In the genomic region with DNA sequence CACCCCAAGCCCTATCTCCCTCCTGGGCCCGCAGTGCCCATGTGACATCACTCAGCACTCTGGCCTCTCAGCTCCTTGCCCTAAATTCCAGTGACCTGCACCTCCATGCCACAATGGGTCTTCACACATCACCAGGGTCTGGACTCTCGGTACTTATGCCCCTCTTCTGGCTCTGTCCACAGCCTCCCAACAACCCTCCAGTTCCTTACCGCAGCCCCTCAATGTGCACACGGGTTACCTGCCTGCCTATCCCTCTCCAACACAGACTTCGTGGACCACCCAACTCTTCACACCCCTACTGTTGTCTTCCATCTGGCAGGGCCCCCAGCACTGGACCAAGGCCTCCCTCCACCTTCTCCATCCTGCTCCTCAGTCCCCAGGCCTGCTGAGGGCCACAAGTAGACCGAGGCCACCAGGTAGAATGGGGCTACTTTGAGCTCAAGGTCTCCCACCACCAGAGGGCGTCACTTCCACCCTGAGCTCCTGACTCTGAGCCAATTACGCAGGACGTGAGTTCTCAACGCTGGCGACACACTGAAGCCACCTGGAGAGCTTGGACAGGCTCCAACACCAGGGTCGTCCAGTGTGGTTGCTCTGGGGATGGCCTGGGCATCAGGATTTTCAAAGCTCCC, we compare ENCODE assay signal across 9 cellular contexts.
DNase-seq lines count a peak whose midpoint lies in the region; ATAC-seq, FAIRE-seq and TF ChIP-seq lines count a peak whose summit lies in the region.
"Had no signal": no experiment of that assay in that cellular context is flagged by ENCODE, and none has a peak within 500 bp of the region (broad histone marks: within the 10 kb centered on the region; RNA-seq: fewer than 3 reads in every experiment).

No MANE protein-coding gene starts in this region.

- no peaks in the 10 kb centered on the region for H3K27me3 ChIP-seq in upper lobe of left lung

- no peaks in the 10 kb centered on the region for H3K9me3 ChIP-seq in upper lobe of left lung

- peak; percentile 70 for FAIRE-seq in GM12892 (lab: Jason Lieb, UNC)

- peaks cover 0 to 4% (median 0%) of the 10 kb centered on the region in 4 donors for H3K4me1 ChIP-seq in upper lobe of left lung

- no peak overlapping the region for H3K27ac Mint-ChIP-seq in glutamatergic neuron (ENCODE audit: unreplicated experiment)

- no peak for TF ChIP-seq EP300 in upper lobe of left lung (IDR thresholded peaks at IDR 0.05)

- WGBS in upper lobe of left lung, 2 donors: 52 to 80% methylated on average over 7 to 12 of the region's 12 CpGs

- TF ChIP-seq POLR2A in GM12892 (IDR thresholded peaks at IDR 0.05; ENCODE audit: low read depth, low read length) (no peak), upper lobe of left lung (IDR thresholded peaks at IDR 0.05) (no peak)

- H3K4me3 Mint-ChIP-seq in glutamatergic neuron (ENCODE audit: unreplicated experiment): no peak overlapping the region
- H3K4me3 Mint-ChIP-seq: IgD-negative memory B cell had no signal

- H3K4me3 ChIP-seq in upper lobe of left lung: no peak overlapping the region

- ATAC-seq in GM19452 (IDR thresholded peaks at IDR 0.05; ENCODE audit: unreplicated experiment) (no peak), upper lobe of left lung (ENCODE audit: low FRiP score in 2 of 2) (no peak), GM21423 (IDR thresholded peaks at IDR 0.05; ENCODE audit: unreplicated experiment) (no peak)

- DNase-seq in ACHN (peak; percentile 19), GM12892 (ENCODE audit: insufficient read length) (peak; percentile 39), OCI-M1 (lab: John Stamatoyannopoulos, UW) (peak; percentile 41), glutamatergic neuron (no peak), upper lobe of left lung (no peak), cardiac septum (ENCODE audit: low spot score) (no peak)

- H3K36me3 ChIP-seq in upper lobe of left lung: no peaks in the 10 kb centered on the region

- intact Hi-C loops in cardiac septum (cut with DNase I): no loop called here

- in situ Hi-C loops in ACHN (cut with HindIII; ENCODE audit: low pct_ligation_motif_present, low pct_unique_long_range_greater_than_20kb, low sequenced_read_pairs): no loop called here

- peaks cover 9% of the 10 kb centered on the region for H3K27me3 Mint-ChIP-seq in glutamatergic neuron (ENCODE audit: unreplicated experiment)

- TF ChIP-seq CTCF in glutamatergic neuron (IDR thresholded peaks at IDR 0.05; ENCODE audit: partially characterized antibody, unreplicated experiment) (peak; percentile 48), upper lobe of left lung (IDR thresholded peaks at IDR 0.05) (peak in 1 of 6 experiments; percentile 24)

- H3K27ac ChIP-seq in upper lobe of left lung: no peak overlapping the region

- H3K4me1 Mint-ChIP-seq in glutamatergic neuron (ENCODE audit: low read depth, unreplicated experiment): peaks cover 6% of the 10 kb centered on the region
- H3K4me1 Mint-ChIP-seq: IgD-negative memory B cell had no signal

- peaks cover 6% of the 10 kb centered on the region for H3K9me3 Mint-ChIP-seq in glutamatergic neuron (ENCODE audit: unreplicated experiment)

- H3K36me3 Mint-ChIP-seq in glutamatergic neuron (ENCODE audit: unreplicated experiment): peaks cover 4% of the 10 kb centered on the region
- H3K36me3 Mint-ChIP-seq: IgD-negative memory B cell had no signal

Comparison
In these comparisons a context has a peak if more than half of its experiments do, and no peak if none do; other contexts are left out.
1. DNase-seq: peak in ACHN (single experiment), GM12892 (single experiment) and OCI-M1 (single experiment); none in glutamatergic neuron (single experiment), upper lobe of left lung (0 of 2) and cardiac septum (single experiment).